ENCODE assay signal across 16 cellular contexts in the genomic region with DNA sequence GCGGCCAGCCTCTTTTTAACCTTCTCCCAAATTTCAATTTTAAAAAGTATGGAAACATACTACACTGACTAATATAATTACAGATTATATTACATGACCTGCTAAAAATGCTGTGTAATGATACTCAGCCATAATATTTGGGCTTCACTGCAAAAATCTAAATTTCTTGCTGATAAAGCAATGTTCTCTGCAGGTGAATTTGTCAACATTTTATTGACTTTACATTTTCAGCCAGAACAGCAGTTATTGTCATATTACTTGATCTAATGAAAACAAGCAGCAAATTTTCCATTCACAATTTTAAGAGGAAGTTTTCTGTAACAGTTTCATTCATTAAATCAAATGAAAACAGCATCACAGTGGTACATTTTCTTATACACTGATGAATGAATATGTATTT.
DNase-seq lines count a peak whose midpoint lies in the region; ATAC-seq, FAIRE-seq and TF ChIP-seq lines count a peak whose summit lies in the region.
"Had no signal": no experiment of that assay in that cellular context is flagged by ENCODE, and none has a peak within 500 bp of the region (broad histone marks: within the 10 kb centered on the region; RNA-seq: fewer than 3 reads in every experiment).

No MANE protein-coding gene starts in this region.

- H4K20me1 ChIP-seq in HCT116 (ENCODE audit: insufficient read depth) (no peaks in the 10 kb centered on the region), HepG2 (ENCODE audit: insufficient read depth, low read length) (no peaks in the 10 kb centered on the region)

- peaks cover 48% of the 10 kb centered on the region for H3K4me1 Mint-ChIP-seq in activated T-cell treated with anti-CD3 and anti-CD28 coated beads, Interleukin-2, amount 50 U/mL, for 4 hours (ENCODE audit: low read depth)

- H3K36me3 ChIP-seq in HCT116 (ENCODE audit: control insufficient read depth in 1 of 2, insufficient read depth in 2 of 2, low read length in 2 of 2) (no peaks in the 10 kb centered on the region), HepG2 (replicated peaks in 1 of 2; ENCODE audit: control insufficient read depth in 1 of 2, insufficient read depth in 2 of 2, low read length in 2 of 2) (no peaks in the 10 kb centered on the region), small intestine (ENCODE audit: control insufficient read depth in 2 of 2, insufficient read depth in 2 of 2, low read length in 2 of 2) (no peaks in the 10 kb centered on the region)
- H3K36me3 ChIP-seq: HAP-1 had no signal

- FAIRE-seq in HepG2 (lab: Jason Lieb, UNC) (no peak), small intestine (lab: Jason Lieb, UNC) (peak; percentile 51)
- FAIRE-seq: GM12878, GM18507, H1 had no signal

- TF ChIP-seq EP300 in HepG2 (IDR thresholded peaks at IDR 0.05; ENCODE audit: low read depth in 2 of 2, low read length in 2 of 2) (no peak), HepG2 (CRISPR knock-in tag; IDR thresholded peaks at IDR 0.05; ENCODE audit: borderline replicate concordance) (no peak)

- no peaks in the 10 kb centered on the region for H3K27me3 Mint-ChIP-seq in activated T-cell treated with anti-CD3 and anti-CD28 coated beads, Interleukin-2, amount 50 U/mL, for 4 hours (ENCODE audit: low read depth)
- H3K27me3 Mint-ChIP-seq: B cell; CD4-positive, alpha-beta memory T cell had no signal

- no peak overlapping the region for H2AFZ ChIP-seq in HCT116 (ENCODE audit: low read depth, low read length, poor library complexity, severe bottlenecking)
- no peak overlapping the region for H2AFZ ChIP-seq in HepG2 (ENCODE audit: low read length)

- H3K9me3 Mint-ChIP-seq in activated T-cell treated with anti-CD3 and anti-CD28 coated beads, Interleukin-2, amount 50 U/mL, for 4 hours, result no peaks in the 10 kb centered on the region
- H3K9me3 Mint-ChIP-seq: CD4-positive, alpha-beta memory T cell had no signal

- in situ Hi-C loops in HepG2 (cut with HindIII; ENCODE audit: extremely low pct_ligation_motif_present, low pct_unique_long_range_greater_than_20kb), result no loop called here

- peak overlapping the region; percentile 6; the same call in 1 of the 2 replicates for H3K4me2 ChIP-seq in HCT116 (ENCODE audit: low read length)
- no peak overlapping the region for H3K4me2 ChIP-seq in HepG2 (ENCODE audit: low read depth, low read length)

- H3K9ac ChIP-seq in HCT116 (ENCODE audit: low read length), result no peak overlapping the region
- no peak overlapping the region for H3K9ac ChIP-seq in HepG2 (ENCODE audit: insufficient read depth, low read depth, low read length)

- ATAC-seq in HCT116 (no peak), HepG2 (no peak), HG02840 (IDR thresholded peaks at IDR 0.05; ENCODE audit: low FRiP score, unreplicated experiment) (no peak), HG02623 (IDR thresholded peaks at IDR 0.05; ENCODE audit: unreplicated experiment) (no peak)
- ATAC-seq in activated T-cell treated with anti-CD3 and anti-CD28 coated beads, Interleukin-2, amount 50 U/mL, for 4 hours, result no peak
- ATAC-seq: GM12878 had no signal

- no peaks in the 10 kb centered on the region for H3K9me3 ChIP-seq in HCT116 (ENCODE audit: control insufficient read depth in 1 of 2, insufficient read depth in 1 of 2, low read depth in 1 of 2, low read length in 2 of 2)
- no peaks in the 10 kb centered on the region for H3K9me3 ChIP-seq in HepG2 (ENCODE audit: low read length)
- H3K9me3 ChIP-seq in small intestine (ENCODE audit: control insufficient read depth, low read depth), result no peaks in the 10 kb centered on the region
- H3K9me3 ChIP-seq: HAP-1 had no signal

- H3K79me2 ChIP-seq in HCT116 (ENCODE audit: insufficient read depth, low read length) (peaks cover 55% of the 10 kb centered on the region), HepG2 (ENCODE audit: insufficient read depth, low read length) (peaks cover 7% of the 10 kb centered on the region)

- no TSS peak for BruUV-seq in HCT116 (replicated peaks; lab: Mats Ljungman, UMichigan)
- no TSS peak for BruUV-seq in HepG2 (replicated peaks; lab: Mats Ljungman, UMichigan)

- POLR2A ChIA-PET in HCT116 (lab: Charles Lee) (interaction anchor here (0.7 kb wide), 1 partner anchor 479 kb away, joined by 3 read pairs; no protein-coding TSS in a partner anchor), HepG2 (lab: Yijun Ruan, JAX) (no interaction called here)

- H3K4me1 ChIP-seq in HCT116 (ENCODE audit: control insufficient read depth in 1 of 2, insufficient read depth in 2 of 2, low read length in 2 of 2), result peaks cover 4 to 6% of the 10 kb centered on the region in 2 experiments; a peak in 3 of 4 replicates
- H3K4me1 ChIP-seq in HepG2 (ENCODE audit: insufficient read depth, low read length), result peaks cover 12% of the 10 kb centered on the region; the same call in 1 of the 2 replicates
- no peaks in the 10 kb centered on the region for H3K4me1 ChIP-seq in small intestine (ENCODE audit: control insufficient read depth in 2 of 2, insufficient read depth in 1 of 2, low read depth in 1 of 2, low read length in 1 of 2)

- H3K9me2 ChIP-seq in HCT116 (ENCODE audit: insufficient read depth), result no peaks in the 10 kb centered on the region

- TF ChIP-seq RAD21 in HCT116 (IDR thresholded peaks at IDR 0.05; ENCODE audit: low read depth) (no peak), HepG2 (CRISPR knock-in tag; IDR thresholded peaks at IDR 0.05) (no peak)

- H3K36me3 Mint-ChIP-seq in activated T-cell treated with anti-CD3 and anti-CD28 coated beads, Interleukin-2, amount 50 U/mL, for 4 hours (ENCODE audit: insufficient read depth), result peaks cover 2% of the 10 kb centered on the region

- no peak overlapping the region for H3K4me3 Mint-ChIP-seq in activated T-cell treated with anti-CD3 and anti-CD28 coated beads, Interleukin-2, amount 50 U/mL, for 4 hours
- H3K4me3 Mint-ChIP-seq: B cell; CD4-positive, alpha-beta memory T cell had no signal

- TF ChIP-seq POLR2A in HCT116 (IDR thresholded peaks at IDR 0.05; ENCODE audit: borderline replicate concordance, extremely low read depth, insufficient read depth, insufficient read length) (no peak), HepG2 (IDR thresholded peaks at IDR 0.05; ENCODE audit: insufficient read depth in 1 of 2, low read depth in 2 of 2, low read length in 2 of 2) (no peak)

- H3K27me3 ChIP-seq in HCT116 (ENCODE audit: insufficient read depth, low read length), result no peaks in the 10 kb centered on the region
- H3K27me3 ChIP-seq in HepG2 (ENCODE audit: control insufficient read depth in 1 of 2, insufficient read depth in 2 of 2, low read length in 2 of 2), result no peaks in the 10 kb centered on the region
- H3K27me3 ChIP-seq in small intestine (ENCODE audit: control insufficient read depth in 2 of 2, insufficient read depth in 2 of 2, low read length in 2 of 2), result no peaks in the 10 kb centered on the region

- 96% methylated on average over 1 of the region's 1 CpG for WGBS in HepG2 (ENCODE audit: low lambda C conversion rate)
- 91 to 100% (median 99%) methylated on average over 1 of the region's 1 CpG for WGBS in small intestine, 3 donors

- H3K27ac ChIP-seq in HCT116 (ENCODE audit: low read depth, low read length) (no peak overlapping the region), HepG2 (ENCODE audit: extremely low read length, insufficient read depth, low read length) (no peak overlapping the region), small intestine (ENCODE audit: low read depth in 1 of 2, low read length in 1 of 2) (no peak overlapping the region)

- TF ChIP-seq CTCF in HCT116 (IDR thresholded peaks at IDR 0.05 in 2 of 3, conservative IDR thresholded peaks at IDR 0.05 in 1 of 3; ENCODE audit: borderline replicate concordance in 1 of 3, insufficient read depth in 1 of 3, low read depth in 2 of 3, low read length in 2 of 3), result no peak
- no peak for TF ChIP-seq CTCF in HepG2 (CRISPR knock-in tag; IDR thresholded peaks at IDR 0.05)

- no peak for DNase-seq in HCT116 (ENCODE audit: low read depth, low spot score)
- DNase-seq in RPMI8226, result peak; percentile 3
- DNase-seq in HepG2 (ENCODE audit: low spot score), result no peak
- no peak for DNase-seq in small intestine
- DNase-seq in activated T-cell treated with anti-CD3 and anti-CD28 coated beads for 4 hours, result no peak
- no peak for DNase-seq in activated T-cell treated with anti-CD3 and anti-CD28 coated beads, Interleukin-2, amount 50 U/mL, for 4 hours
- DNase-seq: C1 segment of cervical spinal cord; CD4-positive, alpha-beta memory T cell; DMS79 had no signal

- H3K4me3 ChIP-seq in HCT116 (replicated peaks in 1 of 2; ENCODE audit: low read depth in 1 of 2, low read length in 2 of 2) (no peak overlapping the region), HepG2 (replicated peaks in 1 of 3; ENCODE audit: insufficient read depth in 1 of 3, low read depth in 2 of 3, low read length in 3 of 3) (no peak overlapping the region), small intestine (ENCODE audit: low read depth in 1 of 2, low read length in 2 of 2) (no peak overlapping the region)
- H3K4me3 ChIP-seq: GM12878, HAP-1 had no signal

- CTCF ChIA-PET in HCT116 (lab: Charles Lee) (no interaction called here), HepG2 (lab: Yijun Ruan, JAX; ENCODE audit: low intra/inter-chr PET ratio, low total read pairs) (no interaction called here)

- RAD21 ChIA-PET in HCT116 (lab: Charles Lee; ENCODE audit: low non-redundant PET in 1 of 2, low total read pairs in 2 of 2, uncharacterized antibody in 2 of 2, unreplicated experiment in 2 of 2), result no interaction called here

- intact Hi-C loops in HCT116 (cut with micrococcal nuclease), result loop anchor here (10.0 kb wide), 1 partner anchor 146 kb away; a partner anchor contains a TSS
- intact Hi-C loops in HepG2 (cut with micrococcal nuclease; ENCODE audit: unreplicated experiment), result no loop called here

TF ChIP-seq in HCT116, 20 proteins besides CTCF, POLR2A, EP300 and RAD21 (continues in another document):
- TF ChIP-seq EGR1 (IDR thresholded peaks at IDR 0.05; ENCODE audit: low read depth), result no peak

TF ChIP-seq in HepG2, 621 proteins besides CTCF, POLR2A, EP300 and RAD21:
- no peak for TF ChIP-seq ISL2 (CRISPR knock-in tag; IDR thresholded peaks at IDR 0.05)
- no peak for TF ChIP-seq SMC3 (IDR thresholded peaks at IDR 0.05; ENCODE audit: low read length)
- TF ChIP-seq FOXJ3 (CRISPR knock-in tag; IDR thresholded peaks at IDR 0.05; ENCODE audit: borderline replicate concordance), result no peak
- peak; percentile 50 for TF ChIP-seq MAFF (IDR thresholded peaks at IDR 0.05; ENCODE audit: low read depth, low read length)
- TF ChIP-seq MAFK (conservative IDR thresholded peaks at IDR 0.05 in 1 of 2, IDR thresholded peaks at IDR 0.05 in 1 of 2; ENCODE audit: low read length in 2 of 2), result peak; percentile 15 to 39; a peak in 2 of 4 replicates
